Comparison of ENCODE assay signal across 15 cellular contexts in genomic region chr11:92401507-92401906, GRCh38.
DNase-seq lines count a peak whose midpoint lies in the region; ATAC-seq and TF ChIP-seq lines count a peak whose summit lies in the region.
"Had no signal": no experiment of that assay in that cellular context is flagged by ENCODE, and none has a peak within 500 bp of the region (broad histone marks: within the 10 kb centered on the region; RNA-seq: fewer than 3 reads in every experiment).

No MANE protein-coding gene starts in this region.

- no peak for DNase-seq in H9
- no peak for DNase-seq in WTC11 (ENCODE audit: low spot score)
- no peak for DNase-seq in mesenchymal stem cell
- no peak for DNase-seq in neural crest cell (ENCODE audit: low read depth, low spot score)
- no peak for DNase-seq in lower lobe of right lung
- DNase-seq in NCI-H2029 treated with DMSO at 0.1 percent for 48 hours (lab: John Stamatoyannopoulos, UW) = no peak
- DNase-seq in sciatic nerve (ENCODE audit: low spot score) = no peak
- DNase-seq: 8988T; AML-193; Caco-2; CD8-positive, alpha-beta memory T cell; GM23248 had no signal

- peaks cover 34 to 42% of the 10 kb centered on the region in 2 experiments for H3K4me1 Mint-ChIP-seq in H9
- H3K4me1 Mint-ChIP-seq in WTC11 = peaks cover 47% of the 10 kb centered on the region
- H3K4me1 Mint-ChIP-seq in neural crest cell = peaks cover 12% of the 10 kb centered on the region
- H3K4me1 Mint-ChIP-seq: CD8-positive, alpha-beta memory T cell had no signal

- H3K36me3 Mint-ChIP-seq in H9 (ENCODE audit: insufficient read depth in 1 of 3, low read depth in 3 of 3) (peaks cover 20 to 28% (median 27%) of the 10 kb centered on the region in 3 experiments), WTC11 (peaks cover 28% of the 10 kb centered on the region), neural crest cell (ENCODE audit: low read depth) (peaks cover 10% of the 10 kb centered on the region)
- H3K36me3 Mint-ChIP-seq: CD8-positive, alpha-beta memory T cell had no signal

- H3K79me2 ChIP-seq in H9 (ENCODE audit: insufficient read depth, low read length) = peaks cover 5% of the 10 kb centered on the region; the same call in 1 of the 2 replicates

- H3K4me3 Mint-ChIP-seq in H9 (no peak overlapping the region), WTC11 (no peak overlapping the region), neural crest cell (no peak overlapping the region)
- H3K4me3 Mint-ChIP-seq: CD8-positive, alpha-beta memory T cell had no signal

- no peak overlapping the region for H3K56ac ChIP-seq in H9 (ENCODE audit: insufficient read length, low read depth, low read length)

- H3K4me3 ChIP-seq in mesenchymal stem cell (ENCODE audit: insufficient read depth in 1 of 2, low read depth in 1 of 2, low read length in 2 of 2) = no peak overlapping the region
- H3K4me3 ChIP-seq in lower lobe of right lung = no peak overlapping the region
- H3K4me3 ChIP-seq: BLaER1, GM23248, HAP-1 had no signal

- H3K23me2 ChIP-seq in H9 (ENCODE audit: insufficient read length, low read depth, low read length, poor library complexity, severe bottlenecking) = no peaks in the 10 kb centered on the region

- H2AK5ac ChIP-seq in H9 (ENCODE audit: insufficient read length, low read length) (no peak overlapping the region), mesenchymal stem cell (ENCODE audit: low read length, severe bottlenecking) (peak overlapping the region; percentile 54)

- no peak overlapping the region for H3K14ac ChIP-seq in H9 (ENCODE audit: insufficient read depth, low read length)
- no peak overlapping the region for H3K14ac ChIP-seq in mesenchymal stem cell (ENCODE audit: low read length in 2 of 2)

- no peak overlapping the region for H3K27ac ChIP-seq in H9 (ENCODE audit: insufficient read length, low read depth, low read length)
- no peak overlapping the region for H3K27ac ChIP-seq in mesenchymal stem cell (ENCODE audit: low read length, poor library complexity, severe bottlenecking)
- no peak overlapping the region for H3K27ac ChIP-seq in lower lobe of right lung
- H3K27ac ChIP-seq: BLaER1, GM23248 had no signal

- H3K27me3 ChIP-seq in H9 (ENCODE audit: insufficient read depth, low read length) (no peaks in the 10 kb centered on the region), mesenchymal stem cell (ENCODE audit: control insufficient read depth in 1 of 2, insufficient read depth in 1 of 2, low read length in 2 of 2) (no peaks in the 10 kb centered on the region), lower lobe of right lung (ENCODE audit: low read depth) (no peaks in the 10 kb centered on the region)
- H3K27me3 ChIP-seq: BLaER1 had no signal

- no peak overlapping the region for H4K5ac ChIP-seq in H9 (ENCODE audit: insufficient read length, low read depth, low read length)

- no peak overlapping the region for H3T11ph ChIP-seq in H9 (ENCODE audit: low read length)

- POLR2A ChIA-PET in WTC11 (lab: Charles Lee) = no interaction called here

- no peak overlapping the region for H2BK5ac ChIP-seq in H9 (ENCODE audit: insufficient read length, low read length)
- no peak overlapping the region for H2BK5ac ChIP-seq in mesenchymal stem cell (ENCODE audit: low read depth, low read length, poor library complexity, severe bottlenecking)

- H3K36me3 ChIP-seq in mesenchymal stem cell (ENCODE audit: control insufficient read depth in 1 of 2, insufficient read depth in 2 of 2, low read depth in 1 of 2, low read length in 2 of 2) = no peaks in the 10 kb centered on the region
- no peaks in the 10 kb centered on the region for H3K36me3 ChIP-seq in lower lobe of right lung
- H3K36me3 ChIP-seq: BLaER1, HAP-1 had no signal

- H2BK12ac ChIP-seq in H9 (ENCODE audit: insufficient read length, low read depth, low read length) = no peak overlapping the region
- H2BK12ac ChIP-seq in mesenchymal stem cell (ENCODE audit: low read length in 2 of 2) = no peak overlapping the region

- H2BK120ac ChIP-seq in H9 (ENCODE audit: low read depth, low read length, poor library complexity, severe bottlenecking) = no peak overlapping the region
- H2BK120ac ChIP-seq in mesenchymal stem cell (ENCODE audit: low read depth, low read length) = no peak overlapping the region

- no peak overlapping the region for H3K18ac ChIP-seq in H9 (ENCODE audit: insufficient read length, low read depth, low read length)
- H3K18ac ChIP-seq in mesenchymal stem cell (ENCODE audit: low read depth in 1 of 2, low read length in 2 of 2) = no peak overlapping the region

- H3K9me3 Mint-ChIP-seq in H9 (peaks cover 8 to 22% of the 10 kb centered on the region in 2 experiments), WTC11 (peaks cover 27% of the 10 kb centered on the region), neural crest cell (peaks cover 4% of the 10 kb centered on the region)

- H4K91ac ChIP-seq in H9 (ENCODE audit: insufficient read length, low read depth, low read length) (no peak overlapping the region), mesenchymal stem cell (ENCODE audit: low read length) (no peak overlapping the region)

- H2AFZ ChIP-seq in H9 (ENCODE audit: low read length) (no peak overlapping the region), mesenchymal stem cell (ENCODE audit: low read depth, low read length) (no peak overlapping the region)
- H2AFZ ChIP-seq: GM23248 had no signal

- H2BK15ac ChIP-seq in H9 (ENCODE audit: low read depth, low read length) (no peak overlapping the region), mesenchymal stem cell (ENCODE audit: low read depth, poor library complexity, severe bottlenecking) (no peak overlapping the region)

- TF ChIP-seq CTCF in H9 (conservative IDR thresholded peaks at IDR 0.05) = no peak
- no peak for TF ChIP-seq CTCF in WTC11 (IDR thresholded peaks at IDR 0.05)
- TF ChIP-seq CTCF in neural crest cell (conservative IDR thresholded peaks at IDR 0.05) = no peak
- no peak for TF ChIP-seq CTCF in lower lobe of right lung (IDR thresholded peaks at IDR 0.05)

- H3K4ac ChIP-seq in H9 (ENCODE audit: low read depth, low read length) (no peak overlapping the region), mesenchymal stem cell (ENCODE audit: low read depth in 1 of 2, low read length in 2 of 2) (no peak overlapping the region)

- no peak overlapping the region for H4K8ac ChIP-seq in H9 (replicated peaks; ENCODE audit: insufficient read length, low read depth, low read length)
- no peak overlapping the region for H4K8ac ChIP-seq in mesenchymal stem cell (ENCODE audit: low read length)

- intact Hi-C loops in lower lobe of right lung (cut with DNase I) (no loop called here), sciatic nerve (cut with DNase I) (no loop called here)

- CTCF ChIA-PET in WTC11 (lab: Charles Lee) = interaction anchor here (0.9 to 3.6 kb wide), 9 partner anchors 9 to 485 kb away, joined by 3 to 15 read pairs (median 4); no protein-coding TSS in a partner anchor

- H3K79me1 ChIP-seq in H9 (ENCODE audit: insufficient read depth, low read depth, low read length, poor library complexity, severe bottlenecking) (no peaks in the 10 kb centered on the region), mesenchymal stem cell (replicated peaks; ENCODE audit: low read length, poor library complexity, severe bottlenecking) (no peaks in the 10 kb centered on the region)

- H3K27ac Mint-ChIP-seq in H9 (peak overlapping the region; percentile 63 to 97 (median 85); a peak in 6 of 7 replicates), WTC11 (peak overlapping the region; percentile 79), neural crest cell (ENCODE audit: unreplicated experiment) (peak overlapping the region; percentile 16)
- H3K27ac Mint-ChIP-seq: CD8-positive, alpha-beta memory T cell had no signal

- peak; percentile 79 for ATAC-seq in WTC11
- no peak for ATAC-seq in lower lobe of right lung
- ATAC-seq in sciatic nerve = no peak
- ATAC-seq in GM18498 (IDR thresholded peaks at IDR 0.05; ENCODE audit: unreplicated experiment) = no peak

- no peak overlapping the region for H2BK20ac ChIP-seq in H9 (ENCODE audit: low read depth, low read length, poor library complexity, severe bottlenecking)

- H4K20me1 ChIP-seq in H9 (ENCODE audit: control insufficient read depth, insufficient read depth, insufficient read length) = no peaks in the 10 kb centered on the region
- H4K20me1 ChIP-seq: BLaER1 had no signal

- H3K4me2 ChIP-seq in H9 (ENCODE audit: insufficient read depth, insufficient read length, low read length) (no peak overlapping the region), mesenchymal stem cell (ENCODE audit: low read length, poor library complexity, severe bottlenecking) (no peak overlapping the region)
- H3K4me2 ChIP-seq: BLaER1 had no signal

- H3K27me3 Mint-ChIP-seq in H9 (ENCODE audit: low read depth) = no peaks in the 10 kb centered on the region
- no peaks in the 10 kb centered on the region for H3K27me3 Mint-ChIP-seq in WTC11 (ENCODE audit: low read depth)
- no peaks in the 10 kb centered on the region for H3K27me3 Mint-ChIP-seq in neural crest cell (ENCODE audit: low read depth)

- no peak overlapping the region for H3K9ac ChIP-seq in H9 (ENCODE audit: extremely low read depth, insufficient read length, low read length)
- H3K9ac ChIP-seq in mesenchymal stem cell (ENCODE audit: low read length) = no peak overlapping the region
- H3K9ac ChIP-seq: BLaER1, GM23248 had no signal

- H3K23ac ChIP-seq in H9 (ENCODE audit: insufficient read length, low read depth, low read length) = no peak overlapping the region
- H3K23ac ChIP-seq in mesenchymal stem cell (ENCODE audit: low read length in 2 of 2) = no peak overlapping the region

- peaks cover 4% of the 10 kb centered on the region for H3K9me3 ChIP-seq in H9 (ENCODE audit: control insufficient read depth, low read depth, low read length)
- H3K9me3 ChIP-seq in mesenchymal stem cell (ENCODE audit: control insufficient read depth, low read length) = peaks cover 3% of the 10 kb centered on the region
- no peaks in the 10 kb centered on the region for H3K9me3 ChIP-seq in lower lobe of right lung
- H3K9me3 ChIP-seq: BLaER1, HAP-1 had no signal

- H3K4me1 ChIP-seq in H9 (ENCODE audit: insufficient read depth, low read length) (peaks cover 12% of the 10 kb centered on the region; the same call in 1 of the 2 replicates), mesenchymal stem cell (ENCODE audit: control insufficient read depth, insufficient read depth, low read depth, low read length) (no peaks in the 10 kb centered on the region), lower lobe of right lung (no peaks in the 10 kb centered on the region)
- H3K4me1 ChIP-seq: BLaER1, Caco-2, HAP-1 had no signal

TF ChIP-seq in WTC11, 78 proteins besides CTCF, POLR2A, EP300 and RAD21 (continues in another document):
- TF ChIP-seq ATF3 (CRISPR knock-in tag; conservative IDR thresholded peaks at IDR 0.05) = no peak

Comparison
In these comparisons a context has a peak if more than half of its experiments do, and no peak if none do; other contexts are left out.
1. H3K27ac Mint-ChIP-seq: peak in every context shown above with its lines; median percentile 85 in H9; 79 in WTC11; 16 in neural crest cell.